Comparison of ENCODE assay signal across 1 cellular context in genomic region chr7:105840981-105841749, GRCh38.
TF ChIP-seq lines count a peak whose summit lies in the region.

No MANE protein-coding gene starts in this region.

TF ChIP-seq in H1, 55 proteins besides CTCF, POLR2A, EP300 and RAD21:
- TF ChIP-seq SP4 (IDR thresholded peaks at IDR 0.05; ENCODE audit: low read length) (no peak), BRCA1 (IDR thresholded peaks at IDR 0.05; ENCODE audit: low read depth, low read length) (no peak), MAFK (IDR thresholded peaks at IDR 0.05; ENCODE audit: low read depth, low read length) (no peak), ASH2L (IDR thresholded peaks at IDR 0.05; ENCODE audit: low read length) (no peak), GABPA (IDR thresholded peaks at IDR 0.05; ENCODE audit: borderline replicate concordance, insufficient read depth, low read length) (no peak), CBX5 (IDR thresholded peaks at IDR 0.05; ENCODE audit: low read depth, low read length) (no peak), TAF1 (IDR thresholded peaks at IDR 0.05; ENCODE audit: low read depth, low read length) (no peak), POU5F1 (IDR thresholded peaks at IDR 0.05; ENCODE audit: low read depth, low read length) (no peak), POLR2AphosphoS5 (IDR thresholded peaks at IDR 0.05; ENCODE audit: low read depth, low read length) (no peak), JUND (IDR thresholded peaks at IDR 0.05; ENCODE audit: low read length) (no peak), SIRT6 (IDR thresholded peaks at IDR 0.05; ENCODE audit: low read length) (no peak), NANOG (IDR thresholded peaks at IDR 0.05; ENCODE audit: insufficient read depth, low read depth, low read length, poor library complexity, severe bottlenecking) (no peak), TAF7 (optimal IDR thresholded peaks at IDR 0.05; ENCODE audit: borderline replicate concordance, low read depth, low read length) (no peak)
- TF ChIP-seq, protein P1, sequence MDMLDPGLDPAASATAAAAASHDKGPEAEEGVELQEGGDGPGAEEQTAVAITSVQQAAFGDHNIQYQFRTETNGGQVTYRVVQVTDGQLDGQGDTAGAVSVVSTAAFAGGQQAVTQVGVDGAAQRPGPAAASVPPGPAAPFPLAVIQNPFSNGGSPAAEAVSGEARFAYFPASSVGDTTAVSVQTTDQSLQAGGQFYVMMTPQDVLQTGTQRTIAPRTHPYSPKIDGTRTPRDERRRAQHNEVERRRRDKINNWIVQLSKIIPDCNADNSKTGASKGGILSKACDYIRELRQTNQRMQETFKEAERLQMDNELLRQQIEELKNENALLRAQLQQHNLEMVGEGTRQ (IDR thresholded peaks at IDR 0.05; ENCODE audit: low read length) = no peak
